1 cellular context compared by ENCODE assay signal in the genomic region with DNA sequence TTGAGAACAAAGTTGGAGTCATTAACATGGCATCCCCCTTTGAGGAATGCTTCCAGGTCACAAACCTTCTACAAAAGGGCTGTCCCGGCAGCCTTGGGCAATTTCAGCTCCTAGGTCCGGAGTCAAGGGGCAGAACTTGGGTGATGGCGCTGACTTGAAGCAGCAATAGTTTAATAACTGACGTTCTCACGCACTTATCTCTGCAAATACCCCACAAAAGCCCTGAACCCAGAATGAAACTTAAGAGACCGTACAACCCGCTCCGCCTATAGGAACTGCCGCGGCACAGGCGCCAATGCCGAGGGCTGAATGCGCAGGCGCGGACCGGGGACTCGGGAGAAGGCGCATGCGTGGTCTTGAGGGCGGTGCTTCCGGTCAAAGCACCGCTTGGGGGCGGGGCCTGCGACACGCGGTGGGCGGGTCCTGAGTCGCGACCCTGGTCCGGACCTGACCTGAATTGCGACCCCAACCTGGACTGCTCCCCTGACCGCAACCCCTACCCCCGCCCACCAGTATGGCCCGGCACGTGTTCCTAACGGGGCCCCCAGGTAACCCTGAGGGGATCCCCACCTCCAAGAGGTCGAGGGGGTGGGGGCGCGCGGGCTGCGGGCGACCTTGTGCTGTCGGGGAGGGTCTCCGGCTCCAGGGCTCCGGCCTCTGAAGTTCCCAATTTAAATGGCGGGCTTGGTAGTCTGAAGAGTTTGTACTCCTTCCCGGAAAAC.
TF ChIP-seq lines count a peak whose summit lies in the region.

A gene with protein sequence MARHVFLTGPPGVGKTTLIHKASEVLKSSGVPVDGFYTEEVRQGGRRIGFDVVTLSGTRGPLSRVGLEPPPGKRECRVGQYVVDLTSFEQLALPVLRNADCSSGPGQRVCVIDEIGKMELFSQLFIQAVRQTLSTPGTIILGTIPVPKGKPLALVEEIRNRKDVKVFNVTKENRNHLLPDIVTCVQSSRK (plus strand): TSS at position 415 of the 722 bp plus-strand sequence. CDS start 100 bp downstream, at position 515.

TF ChIP-seq in GM12878, 131 proteins besides CTCF, POLR2A, EP300 and RAD21 (continued from another document):
- TF ChIP-seq CUX1 (IDR thresholded peaks at IDR 0.05; ENCODE audit: insufficient replicate concordance, low read depth, low read length) (no peak), NR2C2 (IDR thresholded peaks at IDR 0.05; ENCODE audit: borderline replicate concordance, control insufficient read depth, insufficient read length, low read depth) (no peak), BACH1 (IDR thresholded peaks at IDR 0.05; ENCODE audit: borderline replicate concordance) (peak; percentile 79), POU2F2 (IDR thresholded peaks at IDR 0.05; ENCODE audit: borderline replicate concordance, low read depth, low read length) (0 out of 3 replicates have a peak, but pooled peaks have one; percentile 10), CBFB (IDR thresholded peaks at IDR 0.05; ENCODE audit: low read depth) (0 out of 2 replicates have a peak, but pooled peaks have one; percentile 18), TCF3 (IDR thresholded peaks at IDR 0.05; ENCODE audit: borderline replicate concordance, insufficient read depth, low read depth, low read length) (no peak), FOS (IDR thresholded peaks at IDR 0.05; ENCODE audit: borderline replicate concordance, extremely low read depth, insufficient read length) (no peak), ZNF24 (IDR thresholded peaks at IDR 0.05) (no peak), POLR2AphosphoS5 (IDR thresholded peaks at IDR 0.05; ENCODE audit: low read length) (peak; percentile 83), TCF7 (IDR thresholded peaks at IDR 0.05; ENCODE audit: borderline replicate concordance) (no peak), ZNF622 (IDR thresholded peaks at IDR 0.05) (no peak), GABPA (IDR thresholded peaks at IDR 0.05; ENCODE audit: low read depth) (peak; percentile 69; the same call in 1 of the 2 replicates), CBX3 (IDR thresholded peaks at IDR 0.05; ENCODE audit: borderline replicate concordance, low read depth) (no peak), TAF1 (IDR thresholded peaks at IDR 0.05; ENCODE audit: borderline replicate concordance, low read depth, low read length) (peak; percentile 68; the same call in 1 of the 2 replicates), ZNF687 (IDR thresholded peaks at IDR 0.05) (peak; percentile 54; the same call in 1 of the 2 replicates), MTA2 (IDR thresholded peaks at IDR 0.05; ENCODE audit: low read depth) (peak; percentile 42; the same call in 1 of the 2 replicates), RUNX3 (IDR thresholded peaks at IDR 0.05; ENCODE audit: low read length) (0 out of 2 replicates have a peak, but pooled peaks have one; percentile 7), ELK1 (IDR thresholded peaks at IDR 0.05; ENCODE audit: low read depth, low read length) (0 out of 2 replicates have a peak, but pooled peaks have one; percentile 11), NR2F1 (conservative IDR thresholded peaks at IDR 0.05) (peak; percentile 69), IKZF1 (conservative IDR thresholded peaks at IDR 0.05) (peak; percentile 31; the same call in 1 of the 2 replicates), ZNF274 (IDR thresholded peaks at IDR 0.05; ENCODE audit: insufficient read depth, insufficient read length) (no peak), GATAD2B (conservative IDR thresholded peaks at IDR 0.05; ENCODE audit: low read depth) (peak; percentile 59), RB1 (IDR thresholded peaks at IDR 0.05; ENCODE audit: borderline replicate concordance) (0 out of 2 replicates have a peak, but pooled peaks have one; percentile 42), RELB (IDR thresholded peaks at IDR 0.05; ENCODE audit: low read depth) (0 out of 2 replicates have a peak, but pooled peaks have one; percentile 21), SMARCA5 (IDR thresholded peaks at IDR 0.05) (no peak), NRF1 (conservative IDR thresholded peaks at IDR 0.05; ENCODE audit: low read depth, low read length) (peak; percentile 53), YY1 (IDR thresholded peaks at IDR 0.05; ENCODE audit: low read depth, low read length) (no peak), NR2C1 (IDR thresholded peaks at IDR 0.05) (peak; percentile 92), BHLHE40 (IDR thresholded peaks at IDR 0.05; ENCODE audit: borderline replicate concordance in 1 of 2, low read depth in 2 of 2, low read length in 1 of 2) (peak in 1 of 2 experiments; percentile 71; a peak in 1 of 4 replicates), BRCA1 (IDR thresholded peaks at IDR 0.05; ENCODE audit: low read depth, low read length) (no peak), HDGF (IDR thresholded peaks at IDR 0.05) (peak; percentile 70; the same call in 1 of the 2 replicates)
- TF ChIP-seq, protein P1, sequence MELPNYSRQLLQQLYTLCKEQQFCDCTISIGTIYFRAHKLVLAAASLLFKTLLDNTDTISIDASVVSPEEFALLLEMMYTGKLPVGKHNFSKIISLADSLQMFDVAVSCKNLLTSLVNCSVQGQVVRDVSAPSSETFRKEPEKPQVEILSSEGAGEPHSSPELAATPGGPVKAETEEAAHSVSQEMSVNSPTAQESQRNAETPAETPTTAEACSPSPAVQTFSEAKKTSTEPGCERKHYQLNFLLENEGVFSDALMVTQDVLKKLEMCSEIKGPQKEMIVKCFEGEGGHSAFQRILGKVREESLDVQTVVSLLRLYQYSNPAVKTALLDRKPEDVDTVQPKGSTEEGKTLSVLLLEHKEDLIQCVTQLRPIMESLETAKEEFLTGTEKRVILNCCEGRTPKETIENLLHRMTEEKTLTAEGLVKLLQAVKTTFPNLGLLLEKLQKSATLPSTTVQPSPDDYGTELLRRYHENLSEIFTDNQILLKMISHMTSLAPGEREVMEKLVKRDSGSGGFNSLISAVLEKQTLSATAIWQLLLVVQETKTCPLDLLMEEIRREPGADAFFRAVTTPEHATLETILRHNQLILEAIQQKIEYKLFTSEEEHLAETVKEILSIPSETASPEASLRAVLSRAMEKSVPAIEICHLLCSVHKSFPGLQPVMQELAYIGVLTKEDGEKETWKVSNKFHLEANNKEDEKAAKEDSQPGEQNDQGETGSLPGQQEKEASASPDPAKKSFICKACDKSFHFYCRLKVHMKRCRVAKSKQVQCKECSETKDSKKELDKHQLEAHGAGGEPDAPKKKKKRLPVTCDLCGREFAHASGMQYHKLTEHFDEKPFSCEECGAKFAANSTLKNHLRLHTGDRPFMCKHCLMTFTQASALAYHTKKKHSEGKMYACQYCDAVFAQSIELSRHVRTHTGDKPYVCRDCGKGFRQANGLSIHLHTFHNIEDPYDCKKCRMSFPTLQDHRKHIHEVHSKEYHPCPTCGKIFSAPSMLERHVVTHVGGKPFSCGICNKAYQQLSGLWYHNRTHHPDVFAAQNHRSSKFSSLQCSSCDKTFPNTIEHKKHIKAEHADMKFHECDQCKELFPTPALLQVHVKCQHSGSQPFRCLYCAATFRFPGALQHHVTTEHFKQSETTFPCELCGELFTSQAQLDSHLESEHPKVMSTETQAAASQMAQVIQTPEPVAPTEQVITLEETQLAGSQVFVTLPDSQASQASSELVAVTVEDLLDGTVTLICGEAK (IDR thresholded peaks at IDR 0.05; ENCODE audit: borderline replicate concordance): peak; percentile 76; the same call in 1 of the 2 replicates
- TF ChIP-seq, protein P2, sequence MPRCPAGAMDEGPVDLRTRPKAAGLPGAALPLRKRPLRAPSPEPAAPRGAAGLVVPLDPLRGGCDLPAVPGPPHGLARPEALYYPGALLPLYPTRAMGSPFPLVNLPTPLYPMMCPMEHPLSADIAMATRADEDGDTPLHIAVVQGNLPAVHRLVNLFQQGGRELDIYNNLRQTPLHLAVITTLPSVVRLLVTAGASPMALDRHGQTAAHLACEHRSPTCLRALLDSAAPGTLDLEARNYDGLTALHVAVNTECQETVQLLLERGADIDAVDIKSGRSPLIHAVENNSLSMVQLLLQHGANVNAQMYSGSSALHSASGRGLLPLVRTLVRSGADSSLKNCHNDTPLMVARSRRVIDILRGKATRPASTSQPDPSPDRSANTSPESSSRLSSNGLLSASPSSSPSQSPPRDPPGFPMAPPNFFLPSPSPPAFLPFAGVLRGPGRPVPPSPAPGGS (IDR thresholded peaks at IDR 0.05; ENCODE audit: borderline replicate concordance, insufficient read depth, low read depth, low read length, poor library complexity, severe bottlenecking): no peak
